In genomic region chr5:54309751-54310432, GRCh38 we compare ENCODE assay signal across 8 cellular contexts. TPM values are rescaled to one million over a fixed set of nuclear protein-coding genes. Genes with fewer than 3 reads are reported as not detected.
A peak's percentile ranks its signal among the peaks of the same experiment; 100 is the strongest.
DNase-seq lines count a peak whose midpoint lies in the region; TF ChIP-seq lines count a peak whose summit lies in the region.

No MANE protein-coding gene starts in this region.

- H3K4me3 ChIP-seq in GM12865 (ENCODE audit: low read depth, low read length): peak overlapping the region; percentile 90
- peak overlapping the region; percentile 86 for H3K4me3 ChIP-seq in GM23248
- no peak overlapping the region for H3K4me3 ChIP-seq in KMS-11 (IDR thresholded peaks at IDR 0.05; ENCODE audit: insufficient read depth, low read depth, low read length)

- no peaks in the 10 kb centered on the region for H3K9me2 ChIP-seq in GM23248 (ENCODE audit: insufficient read depth)

- H3K4me3 Mint-ChIP-seq in activated CD4-positive, alpha-beta T cell treated with anti-CD3 and anti-CD28 coated beads, Interleukin-2, amount 10 ng/mL, durations not matched to agents 7 days and 5 days: peak overlapping the region; percentile 94

- H3K9me3 Mint-ChIP-seq in activated CD4-positive, alpha-beta T cell treated with anti-CD3 and anti-CD28 coated beads, Interleukin-2, amount 10 ng/mL, durations not matched to agents 7 days and 5 days: no peaks in the 10 kb centered on the region

- TF ChIP-seq CTCF in GM12865 (IDR thresholded peaks at IDR 0.05; ENCODE audit: insufficient read depth, low read depth, low read length, missing control alignments) (no peak), KMS-11 (conservative IDR thresholded peaks at IDR 0.05; ENCODE audit: low read depth, low read length) (no peak)

- H3F3A ChIP-seq in GM23248 (ENCODE audit: insufficient read depth): no peaks in the 10 kb centered on the region

- H3K27me3 Mint-ChIP-seq in activated CD4-positive, alpha-beta T cell treated with anti-CD3 and anti-CD28 coated beads, Interleukin-2, amount 10 ng/mL, durations not matched to agents 7 days and 5 days: peaks cover 13% of the 10 kb centered on the region

- H2AFZ ChIP-seq in GM23248 (peak overlapping the region; percentile 95), KMS-11 (ENCODE audit: low read depth) (peak overlapping the region; percentile 88)

- H3K9ac ChIP-seq in GM23248 (peak overlapping the region; percentile 89), KMS-11 (peak overlapping the region; percentile 75)

- DNase-seq in GM12865 (ENCODE audit: low read depth) (peak; percentile 37), GM23248 (peak; percentile 62), medulla oblongata (ENCODE audit: extremely low spot score) (peak; percentile 43), COR-L47 (lab: John Stamatoyannopoulos, UW) (no peak)
- DNase-seq in activated CD4-positive, alpha-beta T cell treated with anti-CD3 and anti-CD28 coated beads, Interleukin-2, amount 10 ng/mL, durations not matched to agents 7 days and 5 days: peak; percentile 33
- peak; percentile 9 for DNase-seq in effector CD8-positive, alpha-beta T cell (lab: John Stamatoyannopoulos, UW)
- DNase-seq in stimulated activated naive CD4-positive, alpha-beta T cell (lab: John Stamatoyannopoulos, UW): peak in 5 of 6 experiments; percentile 13 to 43 (median 25)

- CTCF ChIA-PET in activated CD4-positive, alpha-beta T cell treated with anti-CD3 and anti-CD28 coated beads, Interleukin-2, amount 10 ng/mL, durations not matched to agents 7 days and 5 days (lab: Charles Lee): interaction anchor here (0.6 to 1.2 kb wide), 3 partner anchors 208 to 825 kb away, joined by 3 to 5 read pairs (median 3); partner anchors contain the start of gene SNX18

- H3K79me2 ChIP-seq in GM23248 (ENCODE audit: insufficient read depth) (peaks cover 49% of the 10 kb centered on the region), KMS-11 (ENCODE audit: insufficient read depth, low read depth) (peaks cover 19% of the 10 kb centered on the region; the same call in 1 of the 2 replicates)

- no peaks in the 10 kb centered on the region for H4K20me1 ChIP-seq in GM23248 (ENCODE audit: insufficient read depth)
- no peaks in the 10 kb centered on the region for H4K20me1 ChIP-seq in KMS-11 (ENCODE audit: insufficient read depth)

- no peaks in the 10 kb centered on the region for H3K9me3 ChIP-seq in GM23248 (ENCODE audit: low read depth)

- in situ Hi-C loops in GM23248 (cut with MboI): no loop called here

- H3K36me3 ChIP-seq in GM23248 (ENCODE audit: low read depth) (no peaks in the 10 kb centered on the region), KMS-11 (ENCODE audit: insufficient read depth) (no peaks in the 10 kb centered on the region)

- 1 to 2% methylated on average over 38 of the region's 38 CpGs for WGBS in GM23248 (ENCODE audit: low coverage in 1 of 2, low lambda C conversion rate in 2 of 2, missing lambda C conversion rate in 2 of 2), 2 experiments

- H3K27ac ChIP-seq in GM23248 (peak overlapping the region; percentile 47), KMS-11 (peak overlapping the region; percentile 31)

- H3K4me1 ChIP-seq in GM23248 (ENCODE audit: insufficient read depth) (peaks cover 9% of the 10 kb centered on the region; the same call in 1 of the 2 replicates), KMS-11 (ENCODE audit: low read depth, poor library complexity, severe bottlenecking) (peaks cover 14% of the 10 kb centered on the region)

- H3K27me3 ChIP-seq in GM23248 (replicated peaks; ENCODE audit: insufficient read depth) (no peaks in the 10 kb centered on the region), KMS-11 (ENCODE audit: insufficient read depth, low read depth) (no peaks in the 10 kb centered on the region)

- H3K4me2 ChIP-seq in GM23248 (ENCODE audit: unreplicated experiment) (peak overlapping the region; percentile 94), KMS-11 (peak overlapping the region; percentile 70)

- peak overlapping the region; percentile 97 for H3K27ac Mint-ChIP-seq in activated CD4-positive, alpha-beta T cell treated with anti-CD3 and anti-CD28 coated beads, Interleukin-2, amount 10 ng/mL, durations not matched to agents 7 days and 5 days

- POLR2A ChIA-PET in activated CD4-positive, alpha-beta T cell treated with anti-CD3 and anti-CD28 coated beads, Interleukin-2, amount 10 ng/mL, durations not matched to agents 7 days and 5 days (lab: Charles Lee): interaction anchor here (0.6 to 0.9 kb wide), 3 partner anchors 728 to 1739 kb away, joined by 3 read pairs; no protein-coding TSS in a partner anchor

- peaks cover 29% of the 10 kb centered on the region for H3K4me1 Mint-ChIP-seq in activated CD4-positive, alpha-beta T cell treated with anti-CD3 and anti-CD28 coated beads, Interleukin-2, amount 10 ng/mL, durations not matched to agents 7 days and 5 days

- H3K36me3 Mint-ChIP-seq in activated CD4-positive, alpha-beta T cell treated with anti-CD3 and anti-CD28 coated beads, Interleukin-2, amount 10 ng/mL, durations not matched to agents 7 days and 5 days (ENCODE audit: low read depth): no peaks in the 10 kb centered on the region

RNA-seq across cellular contexts. Expression of gene ARL15, which starts 0.5 kb away (rescaled TPM):
- 7.8 and 15.4 TPM in 2 replicates for total RNA-seq in GM23248 (2014; rRNA removed; shearing (Covaris generic))
- polyA plus RNA-seq in GM23248 (2016; fragmentation: Nextera tagmentation; extraction: Ambion mirVana): 9.9 and 10.6 TPM in 2 replicates
- total RNA-seq in activated CD4-positive, alpha-beta T cell treated with anti-CD3 and anti-CD28 coated beads, Interleukin-2, amount 10 ng/mL, durations not matched to agents 7 days and 5 days: 10 to 100 TPM; 13.5 to 16.1 TPM
